23 cellular contexts compared by ENCODE assay signal in genomic region chr7:82501256-82501815, GRCh38. TPM values are rescaled to one million over a fixed set of nuclear protein-coding genes. Genes with fewer than 3 reads are reported as not detected.
DNase-seq lines count a peak whose midpoint lies in the region; ATAC-seq, FAIRE-seq and TF ChIP-seq lines count a peak whose summit lies in the region.
"Had no signal": no experiment of that assay in that cellular context is flagged by ENCODE, and none has a peak within 500 bp of the region (broad histone marks: within the 10 kb centered on the region; RNA-seq: fewer than 3 reads in every experiment).

No MANE protein-coding gene starts in this region.

- no peak overlapping the region for H3K18ac ChIP-seq in H1 (ENCODE audit: extremely low read depth, low read length)

- no peaks in the 10 kb centered on the region; a peak in 1 of 8 replicates for H3K36me3 ChIP-seq in H1 (ENCODE audit: control insufficient read depth in 2 of 4, insufficient read depth in 4 of 4, low read length in 3 of 4)
- no peaks in the 10 kb centered on the region for H3K36me3 ChIP-seq in HAP-1 (replicated peaks)

- DNase-seq in HT1080 (ENCODE audit: low read depth) (peak; percentile 5), NCI-H69 (lab: John Stamatoyannopoulos, UW) (peak; percentile 48), H1 (ENCODE audit: low read depth in 1 of 2, low spot score in 2 of 2) (no peak), HAP-1 (ENCODE audit: low spot score in 2 of 2) (no peak)
- DNase-seq in effector memory CD8-positive, alpha-beta T cell = no peak
- DNase-seq: AML-193; Caco-2; CD4-positive, alpha-beta T cell; DMS153; DMS79; GDM1; H7 had no signal

- CTCF ChIA-PET in H1 (lab: Charles Lee; ENCODE audit: partially characterized antibody) = interaction anchor here (1.3 kb wide), 1 partner anchor 20 kb away, joined by 6 read pairs; no protein-coding TSS in a partner anchor

- no peak overlapping the region for H2BK20ac ChIP-seq in H1 (ENCODE audit: low read length)

- H4K8ac ChIP-seq in H1 (ENCODE audit: extremely low read depth, insufficient read depth, low read length) = no peak overlapping the region

- no peak overlapping the region for H3K4me3 Mint-ChIP-seq in effector memory CD8-positive, alpha-beta T cell
- H3K4me3 Mint-ChIP-seq: CD4-positive, alpha-beta T cell; GM23338 had no signal

- peaks cover 15 to 17% of the 10 kb centered on the region in 2 experiments for H3K9me3 ChIP-seq in H1 (ENCODE audit: insufficient read depth in 2 of 2, low read depth in 1 of 2, low read length in 1 of 2)
- peaks cover 6% of the 10 kb centered on the region; the same call in 1 of the 2 replicates for H3K9me3 ChIP-seq in HAP-1

- no peak overlapping the region for H3K23ac ChIP-seq in H1 (ENCODE audit: insufficient read length)

- peaks cover 5 to 20% of the 10 kb centered on the region in 2 donors for H3K9me3 Mint-ChIP-seq in effector memory CD8-positive, alpha-beta T cell

- no peak overlapping the region for H2BK5ac ChIP-seq in H1 (ENCODE audit: low read depth, low read length)

- H3K14ac ChIP-seq in H1 (ENCODE audit: insufficient read length) = no peak overlapping the region

- H3K27me3 Mint-ChIP-seq in effector memory CD8-positive, alpha-beta T cell = no peaks in the 10 kb centered on the region
- H3K27me3 Mint-ChIP-seq: CD4-positive, alpha-beta T cell had no signal

- H2BK120ac ChIP-seq in H1 (replicated peaks; ENCODE audit: low read depth, low read length) = no peak overlapping the region

- in situ Hi-C loops in HAP-1 (cut with MboI; ENCODE audit: low sequenced_read_pairs) = no loop called here

- H3K79me2 ChIP-seq in H1 (ENCODE audit: control insufficient read depth in 1 of 2, insufficient read depth in 2 of 2, low read length in 2 of 2) = no peaks in the 10 kb centered on the region

- no peak overlapping the region for H3K27ac Mint-ChIP-seq in effector memory CD8-positive, alpha-beta T cell
- H3K27ac Mint-ChIP-seq: CD4-positive, alpha-beta T cell; GM23338 had no signal

- WGBS in H1 (ENCODE audit: extremely low coverage in 1 of 2, insufficient coverage in 1 of 2, insufficient read length in 1 of 2, insufficient replicate concordance in 2 of 2, low coverage in 1 of 2, low lambda C conversion rate in 2 of 2, missing lambda C conversion rate in 1 of 2), 2 experiments = 91% methylated on average over 4 of the region's 4 CpGs; no CpG with 5 or more reads in 1 of the 2 experiments

- POLR2A ChIA-PET in H1 (lab: Charles Lee; ENCODE audit: partially characterized antibody) = no interaction called here

- no peak for TF ChIP-seq RAD21 in Ishikawa (IDR thresholded peaks at IDR 0.05; ENCODE audit: low read depth)
- TF ChIP-seq RAD21 in H1 (IDR thresholded peaks at IDR 0.05 in 1 of 2, conservative IDR thresholded peaks at IDR 0.05 in 1 of 2; ENCODE audit: low read depth in 2 of 2, low read length in 2 of 2) = no peak

- H4K5ac ChIP-seq in H1 (ENCODE audit: insufficient read length, low read depth, low read length) = no peak overlapping the region

- H3K27me3 ChIP-seq in H1 (replicated peaks in 1 of 4; ENCODE audit: control insufficient read depth in 3 of 4, extremely low read depth in 1 of 4, insufficient read depth in 3 of 4, low read length in 3 of 4) = no peaks in the 10 kb centered on the region
- no peaks in the 10 kb centered on the region for H3K27me3 ChIP-seq in HAP-1 (ENCODE audit: low read depth)

- H2AK5ac ChIP-seq in H1 (ENCODE audit: low read depth, low read length) = no peak overlapping the region

- no peak for TF ChIP-seq POLR2A in H1 (IDR thresholded peaks at IDR 0.05; ENCODE audit: control extremely low read depth in 1 of 2, low read depth in 2 of 2, low read length in 2 of 2)

- no peaks in the 10 kb centered on the region for H4K20me1 ChIP-seq in H1 (replicated peaks in 1 of 2; ENCODE audit: control insufficient read depth in 1 of 2, insufficient read depth in 2 of 2, low read length in 2 of 2)

- no peak for TF ChIP-seq EP300 in Ishikawa (IDR thresholded peaks at IDR 0.05; ENCODE audit: borderline replicate concordance)
- no peak for TF ChIP-seq EP300 in H1 (IDR thresholded peaks at IDR 0.05; ENCODE audit: borderline replicate concordance in 1 of 2, low read depth in 2 of 2, low read length in 2 of 2)

- no peak overlapping the region for H2AFZ ChIP-seq in H1 (ENCODE audit: low read length)
- H2AFZ ChIP-seq: GM23338 had no signal

- H3K56ac ChIP-seq in H1 (replicated peaks; ENCODE audit: insufficient read length, low read depth, low read length) = no peak overlapping the region

- H3K9ac ChIP-seq in H1 (replicated peaks in 1 of 4; ENCODE audit: extremely low read depth in 1 of 4, low read depth in 3 of 4, low read length in 3 of 4) = no peak overlapping the region
- H3K9ac ChIP-seq: KMS-11 had no signal

- H3K4ac ChIP-seq in H1 (replicated peaks; ENCODE audit: insufficient read length, low read depth, low read length) = no peak overlapping the region

- no peaks in the 10 kb centered on the region; the same call in 1 of the 2 replicates for H3K23me2 ChIP-seq in H1 (ENCODE audit: low read depth, low read length)

- no peak for ATAC-seq in effector memory CD8-positive, alpha-beta T cell (replicated peaks)
- no peak for ATAC-seq in HG03469 (IDR thresholded peaks at IDR 0.05; ENCODE audit: unreplicated experiment)
- ATAC-seq: GM23338 had no signal

- no peak overlapping the region for H3K4me2 ChIP-seq in H1 (ENCODE audit: insufficient read depth in 1 of 2, low read depth in 2 of 2, low read length in 2 of 2)
- H3K4me2 ChIP-seq: GM23338, KMS-11 had no signal

- TF ChIP-seq CTCF in H1 (IDR thresholded peaks at IDR 0.05; ENCODE audit: control extremely low read depth in 1 of 3, insufficient read depth in 1 of 3, low read depth in 1 of 3, low read length in 3 of 3) = no peak

- H4K91ac ChIP-seq in H1 (replicated peaks; ENCODE audit: insufficient read length, low read length) = no peak overlapping the region

- no peak overlapping the region for H3K4me3 ChIP-seq in H1 (ENCODE audit: extremely low read depth in 1 of 4, insufficient read depth in 2 of 4, low read depth in 3 of 4, low read length in 4 of 4)
- no peak overlapping the region for H3K4me3 ChIP-seq in HAP-1
- H3K4me3 ChIP-seq: GM23338 had no signal

- no peaks in the 10 kb centered on the region for H3K36me3 Mint-ChIP-seq in effector memory CD8-positive, alpha-beta T cell (ENCODE audit: insufficient read depth)

- no peak overlapping the region for H2BK15ac ChIP-seq in H1 (ENCODE audit: low read length)

- no peak overlapping the region for H3K27ac ChIP-seq in H1 (ENCODE audit: low read depth, low read length)
- H3K27ac ChIP-seq: C4-2B, HL-60, KMS-11 had no signal

- H3K4me1 ChIP-seq in H1 (replicated peaks in 1 of 4; ENCODE audit: control insufficient read depth in 3 of 4, insufficient read depth in 4 of 4, low read length in 3 of 4) (no peaks in the 10 kb centered on the region), HAP-1 (peaks cover 5% of the 10 kb centered on the region; the same call in 1 of the 2 replicates)
- H3K4me1 ChIP-seq: Caco-2 had no signal

- FAIRE-seq in H1 (lab: Jason Lieb, UNC) = no peak
- FAIRE-seq: A204.1, D721Med, GM12892, GM18507, HTR-8/SVneo had no signal

- H2BK12ac ChIP-seq in H1 (ENCODE audit: low read depth, low read length) = no peak overlapping the region

- H3K79me1 ChIP-seq in H1 (ENCODE audit: low read depth, low read length) = no peaks in the 10 kb centered on the region

- H3K4me1 Mint-ChIP-seq in effector memory CD8-positive, alpha-beta T cell (ENCODE audit: low read depth in 2 of 2) = no peaks in the 10 kb centered on the region

TF ChIP-seq in Ishikawa, 13 proteins besides CTCF, POLR2A, EP300 and RAD21:
- TF ChIP-seq CEBPB (IDR thresholded peaks at IDR 0.05) (peak; percentile 76), NFIC (IDR thresholded peaks at IDR 0.05) (no peak)

TF ChIP-seq in H1, 55 proteins besides CTCF, POLR2A, EP300 and RAD21:
- no peak for TF ChIP-seq POU5F1 (IDR thresholded peaks at IDR 0.05; ENCODE audit: low read depth, low read length)
- TF ChIP-seq RNF2 (IDR thresholded peaks at IDR 0.05; ENCODE audit: borderline replicate concordance, low read depth, low read length, missing control alignments, poor library complexity, severe bottlenecking) = no peak
- TF ChIP-seq CEBPB (IDR thresholded peaks at IDR 0.05; ENCODE audit: low read depth, low read length) = peak; percentile 77; the same call in 1 of the 2 replicates

RNA-seq across cellular contexts. Expression of gene CACNA2D1, which starts 57.8 kb away (rescaled TPM):
- total RNA-seq in HT1080 (2014; rRNA removed; shearing (Covaris generic)) = 9.0 and 11.9 TPM in 2 replicates
- 7.8 and 12.9 TPM in 2 replicates for polyA plus RNA-seq in HT1080 (2015; cell fraction: cytosol; rRNA removed)
- polyA plus RNA-seq in HT1080 (2015; cell fraction: nucleus; rRNA removed) = 20.2 and 25.0 TPM in 2 replicates
- total RNA-seq in H1 (2021; fragmentation: NEBNext Ultra II Directional; extraction: Animal tissue kit (Norgen Biotek cat#: 25700)) = 25.0 and 27.3 TPM in 2 replicates
- polyA plus RNA-seq in H1 (2011; rRNA removed) = 2.9 and 4.3 TPM in 2 replicates
- 4.8 TPM for polyA plus RNA-seq in H1 (2011; cell fraction: cytosol; rRNA removed)
- polyA plus RNA-seq in H1 (2011; cell fraction: nucleus; rRNA removed) = 8.1 TPM
- 5.6 to 13.7 TPM (median 8.1 TPM) in 4 replicates for polyA plus RNA-seq in H1 (2012, experiment 1 of 2)
- 0.68 TPM for polyA plus RNA-seq in H1 (2012, experiment 2 of 2)
- 23.6 TPM for polyA plus RNA-seq in H1 (2013, experiment 1 of 2)
- polyA plus RNA-seq in H1 (2013, experiment 2 of 2) = 21.9 TPM
- 32.1 and 46.5 TPM in 2 replicates for polyA minus RNA-seq in H1 (2011; rRNA and poly(A)+ RNA removed)
- polyA minus RNA-seq in H1 (2011; cell fraction: cytosol; rRNA and poly(A)+ RNA removed) = 25.7 TPM
- polyA minus RNA-seq in H1 (2011; cell fraction: nucleus; rRNA and poly(A)+ RNA removed) = 106 TPM
- total RNA-seq: Caco-2; CD4-positive, alpha-beta T cell had no signal

Comparison
In these comparisons a context has a peak if more than half of its experiments do, and no peak if none do; other contexts are left out.
1. DNase-seq: peak in HT1080 (single experiment) and NCI-H69 (single experiment); none in H1 (0 of 2), effector memory CD8-positive, alpha-beta T cell (0 of 3) and HAP-1 (0 of 2).